In genomic region chr7:134438946-134439345, GRCh38 we compare ENCODE assay signal across 19 cellular contexts. TPM values are rescaled to one million over a fixed set of nuclear protein-coding genes. Genes with fewer than 3 reads are reported as not detected.
DNase-seq lines count a peak whose midpoint lies in the region; ATAC-seq and TF ChIP-seq lines count a peak whose summit lies in the region.
"Had no signal": no experiment of that assay in that cellular context is flagged by ENCODE, and none has a peak within 500 bp of the region (broad histone marks: within the 10 kb centered on the region; RNA-seq: fewer than 3 reads in every experiment).

No MANE protein-coding gene starts in this region.

- POLR2A ChIA-PET in HEK293 (lab: Yijun Ruan, JAX) = no interaction called here

- no peak overlapping the region for H3K9ac ChIP-seq in GM23248
- H3K9ac ChIP-seq: BLaER1 treated with 17β-estradiol and CSF1 and Interleukin-3, amounts not matched to agents 10 nM and 100 nM had no signal

- peaks cover 3 to 47% of the 10 kb centered on the region in 2 experiments; a peak in 1 of 3 replicates for H3K36me3 ChIP-seq in HEK293 (ENCODE audit: control insufficient read depth in 2 of 2, insufficient read depth in 1 of 2, low read length in 2 of 2)
- H3K36me3 ChIP-seq in adrenal gland (replicated peaks in 1 of 2) = peaks cover 0 to 37% of the 10 kb centered on the region in 2 donors
- H3K36me3 ChIP-seq in GM23248 (ENCODE audit: low read depth) = peaks cover 15% of the 10 kb centered on the region; the same call in 1 of the 2 replicates

- H3K9me3 ChIP-seq in HEK293 (ENCODE audit: control insufficient read depth, insufficient read depth, low read depth, low read length) = no peaks in the 10 kb centered on the region
- H3K9me3 ChIP-seq in adrenal gland (replicated peaks in 1 of 3) = no peaks in the 10 kb centered on the region
- no peaks in the 10 kb centered on the region for H3K9me3 ChIP-seq in GM23248 (ENCODE audit: low read depth)
- H3K9me3 ChIP-seq: Caco-2 had no signal

- no peak overlapping the region for H3K4me2 ChIP-seq in GM23248 (ENCODE audit: unreplicated experiment)
- H3K4me2 ChIP-seq: A549; BLaER1 treated with 17β-estradiol and CSF1 and Interleukin-3, amounts not matched to agents 10 nM and 100 nM had no signal

- H3K4me3 ChIP-seq in HEK293 (ENCODE audit: low read depth, low read length) (no peak overlapping the region), adrenal gland (no peak overlapping the region), choroid plexus epithelial cell (ENCODE audit: low read depth, low read length) (no peak overlapping the region), GM23248 (no peak overlapping the region), dorsolateral prefrontal cortex (no peak overlapping the region)
- H3K4me3 ChIP-seq: A549; BLaER1 treated with 17β-estradiol and CSF1 and Interleukin-3, amounts not matched to agents 10 nM and 100 nM had no signal

- TF ChIP-seq POLR2A in adrenal gland (IDR thresholded peaks at IDR 0.05) = no peak

- 59 to 71% (median 64%) methylated on average over 4 of the region's 4 CpGs for WGBS in adrenal gland, 4 donors
- WGBS in GM23248 (ENCODE audit: low coverage in 1 of 2, low lambda C conversion rate in 2 of 2, missing lambda C conversion rate in 2 of 2), 2 experiments = 56 to 65% methylated on average over 4 of the region's 4 CpGs

- no peak for ATAC-seq in HG02798 (IDR thresholded peaks at IDR 0.05; ENCODE audit: poor library complexity, unreplicated experiment)
- ATAC-seq: CD8-positive, alpha-beta T cell had no signal

- no peaks in the 10 kb centered on the region for H3K79me2 ChIP-seq in GM23248 (ENCODE audit: insufficient read depth)

- H3K27ac ChIP-seq in HEK293 (ENCODE audit: extremely low read depth, low read depth, low read length) = no peak overlapping the region
- H3K27ac ChIP-seq in adrenal gland = peak overlapping the region in 4 of 5 donors; percentile 55 to 89 (median 76)
- H3K27ac ChIP-seq in GM23248 = no peak overlapping the region
- H3K27ac ChIP-seq in dorsolateral prefrontal cortex = no peak overlapping the region
- H3K27ac ChIP-seq: 22Rv1; BLaER1 treated with 17β-estradiol and CSF1 and Interleukin-3, amounts not matched to agents 10 nM and 100 nM; C4-2B had no signal

- in situ Hi-C loops in GM23248 (cut with MboI) = no loop called here

- H3K9me2 ChIP-seq in GM23248 (ENCODE audit: insufficient read depth) = no peaks in the 10 kb centered on the region

- DNase-seq in adrenal gland (no peak), astrocyte of the hippocampus (ENCODE audit: low read depth, low spot score) (peak; percentile 48), choroid plexus epithelial cell (ENCODE audit: low read depth) (peak; percentile 72), GM23248 (no peak), dorsolateral prefrontal cortex (no peak)
- DNase-seq in stimulated activated CD4-positive, alpha-beta T cell treated with anti-CD3 and anti-CD28 coated beads, Interleukin-2, amount 100 ng/mL, for 24 hours = no peak
- DNase-seq: AML-193; Caco-2; Calu3; CD4-positive, alpha-beta T cell; CD8-positive, alpha-beta T cell; DMS79 treated with DMSO at 0.1 percent for 48 hours; GF-D8 had no signal

- intact Hi-C loops in adrenal gland (cut with DNase I) (no loop called here), dorsolateral prefrontal cortex (cut with DNase I) (loop anchor here in 1 of 2 donors (10.0 kb wide), 1 partner anchor 516 kb away; no protein-coding TSS in a partner anchor)

- H4K20me1 ChIP-seq in GM23248 (ENCODE audit: insufficient read depth) = no peaks in the 10 kb centered on the region

- H3K27me3 ChIP-seq in adrenal gland (no peaks in the 10 kb centered on the region), GM23248 (replicated peaks; ENCODE audit: insufficient read depth) (no peaks in the 10 kb centered on the region), dorsolateral prefrontal cortex (no peaks in the 10 kb centered on the region)
- H3K27me3 ChIP-seq: BLaER1 treated with 17β-estradiol and CSF1 and Interleukin-3, amounts not matched to agents 10 nM and 100 nM had no signal

- peaks cover 21% of the 10 kb centered on the region for H3F3A ChIP-seq in GM23248 (ENCODE audit: insufficient read depth)

- no peak overlapping the region for H2AFZ ChIP-seq in GM23248

- CTCF ChIA-PET in HEK293 (lab: Yijun Ruan, JAX) = interaction anchor here (0.6 to 1.6 kb wide), 3 partner anchors 80 to 167 kb away, joined by 3 to 9 read pairs (median 5); no protein-coding TSS in a partner anchor

- no peak for TF ChIP-seq CTCF in HEK293 (tag by site-specific recombination; IDR thresholded peaks at IDR 0.05)
- no peak for TF ChIP-seq CTCF in adrenal gland (IDR thresholded peaks at IDR 0.05)
- TF ChIP-seq CTCF in choroid plexus epithelial cell (conservative IDR thresholded peaks at IDR 0.05; ENCODE audit: low read depth, low read length) = no peak
- TF ChIP-seq CTCF in dorsolateral prefrontal cortex (IDR thresholded peaks at IDR 0.05 in 54 of 56, conservative IDR thresholded peaks at IDR 0.05 in 2 of 56; ENCODE audit: low read depth in 1 of 56, partially characterized antibody in 56 of 56) = no peak

- no peaks in the 10 kb centered on the region for H3K4me1 ChIP-seq in HEK293 (ENCODE audit: control insufficient read depth, insufficient read depth, low read length)
- H3K4me1 ChIP-seq in adrenal gland (replicated peaks in 1 of 2) = peaks cover 21 to 32% of the 10 kb centered on the region in 2 donors
- H3K4me1 ChIP-seq in GM23248 (ENCODE audit: insufficient read depth) = peaks cover 15% of the 10 kb centered on the region

TF ChIP-seq in HEK293, 187 proteins besides CTCF, POLR2A, EP300 and RAD21:
- peak; percentile 50 for TF ChIP-seq ZFHX2 (tag by site-specific recombination; conservative IDR thresholded peaks at IDR 0.05)
- TF ChIP-seq EGR2 (tag by site-specific recombination; IDR thresholded peaks at IDR 0.05; ENCODE audit: low read depth) = peak; percentile 26; the same call in 1 of the 2 replicates
- TF ChIP-seq ZNF792 (tag by site-specific recombination; IDR thresholded peaks at IDR 0.05) = no peak
TF ChIP-seq in HEK293: peak in this region for 2.

RNA-seq across cellular contexts. Expression of gene AKR1B1, which starts 20.0 kb away (rescaled TPM):
- total RNA-seq in adrenal gland (1,000 to 10,000 TPM; 1,560 to 4,669 (median 4,059) TPM), dorsolateral prefrontal cortex (100 to 1,000 TPM in 73 of 120 experiments, 10 to 100 TPM in 47; 77.9 to 140 (median 103) TPM)
- polyA plus RNA-seq in adrenal gland (1,000 to 10,000 TPM; 1,140 to 3,530 (median 1,408) TPM), GM23248 (2016; fragmentation: Nextera tagmentation; extraction: Ambion mirVana) (164 and 176 TPM in 2 replicates)
- 55.1 and 61.0 TPM in 2 replicates for total RNA-seq in GM23248 (2014; rRNA removed; shearing (Covaris generic))

Comparison
In these comparisons a context has a peak if more than half of its experiments do, and no peak if none do; other contexts are left out.
1. H3K27ac ChIP-seq: peak in adrenal gland (4 of 5); none in HEK293 (single experiment), GM23248 (single experiment) and dorsolateral prefrontal cortex (0 of 59).
2. DNase-seq: peak in astrocyte of the hippocampus (single experiment) and choroid plexus epithelial cell (single experiment); none in adrenal gland (0 of 7), GM23248 (single experiment), stimulated activated CD4-positive, alpha-beta T cell treated with anti-CD3 and anti-CD28 coated beads, Interleukin-2, amount 100 ng/mL, for 24 hours (0 of 2) and dorsolateral prefrontal cortex (0 of 10).
3. RNA of gene AKR1B1, which starts 20.0 kb away (total RNA-seq): 1,560 to 4,669 TPM in adrenal gland; 77.9 to 140 TPM in dorsolateral prefrontal cortex and 55.1 to 61.0 TPM in GM23248; every median in the first group is over 10 times any median in the second.